8 cellular contexts compared by ENCODE assay signal in the genomic region with DNA sequence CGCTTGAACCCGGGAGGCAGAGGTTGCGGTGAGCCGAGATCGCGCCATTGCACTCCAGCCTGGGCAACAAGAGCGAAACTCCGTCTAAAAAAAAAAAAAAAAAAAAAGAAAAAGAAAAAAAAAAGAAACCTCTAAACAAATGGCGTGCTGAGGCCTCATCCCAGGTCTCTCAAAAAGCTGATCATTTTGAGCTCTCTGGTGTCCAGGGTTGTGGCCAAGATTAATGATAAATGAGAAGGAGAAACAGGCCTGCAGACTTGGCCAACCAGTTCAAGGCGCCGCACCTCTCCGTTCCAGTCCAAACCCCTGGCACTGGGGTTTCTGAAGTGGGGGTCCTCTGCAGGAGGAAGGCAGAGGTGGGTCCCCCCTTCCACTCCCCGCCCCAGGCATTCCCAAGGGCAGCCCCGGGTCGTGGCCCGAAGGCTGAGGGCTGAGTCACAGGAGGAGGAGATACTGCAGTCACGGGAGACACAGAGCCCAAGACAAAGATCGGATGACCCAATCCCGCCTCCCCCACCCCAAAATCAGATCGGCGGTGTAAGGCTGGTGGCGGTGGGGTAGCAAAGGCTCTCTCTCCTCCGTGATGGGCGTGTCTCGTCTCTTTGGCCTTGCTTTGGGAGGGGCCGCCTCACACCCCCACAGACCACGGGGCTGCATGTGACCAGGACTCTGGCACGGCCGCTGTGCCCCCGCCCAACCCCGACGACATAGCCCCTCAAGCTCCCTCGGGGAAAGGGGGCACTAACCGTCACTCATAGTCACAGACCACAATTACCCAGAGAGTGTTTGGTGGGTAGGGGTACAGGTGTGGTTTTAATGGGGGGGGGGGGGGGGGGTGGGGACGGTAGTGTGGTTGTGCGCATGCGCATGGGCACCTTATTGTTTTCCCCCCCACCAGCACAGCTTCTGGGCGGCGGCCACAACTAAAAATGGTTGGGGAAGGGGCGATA. TPM values are rescaled to one million over a fixed set of nuclear protein-coding genes. Genes with fewer than 3 reads are reported as not detected.
DNase-seq lines count a peak whose midpoint lies in the region; ATAC-seq and TF ChIP-seq lines count a peak whose summit lies in the region.

No MANE protein-coding gene starts in this region.

- TF ChIP-seq CTCF in fibroblast of villous mesenchyme (IDR thresholded peaks at IDR 0.05; ENCODE audit: insufficient read depth, low read depth, low read length) (no peak), natural killer cell (IDR thresholded peaks at IDR 0.05) (no peak)

- H3K9me3 Mint-ChIP-seq in activated T-helper 1 cell treated with anti-CD3 and anti-CD28 coated beads, Interleukin-12 subunit alpha, Interleukin-12 subunit beta, Interleukin-2, Interleukin-4 antibody, amounts not matched to agents 30 ng/mL and 10 ng/mL and 1 ng/mL, durations not matched to agents 14 hours and 24 hours and 36 hours = no peaks in the 10 kb centered on the region
- no peaks in the 10 kb centered on the region for H3K9me3 Mint-ChIP-seq in natural killer cell

- H3K27me3 Mint-ChIP-seq in activated T-helper 1 cell treated with anti-CD3 and anti-CD28 coated beads, Interleukin-12 subunit alpha, Interleukin-12 subunit beta, Interleukin-2, Interleukin-4 antibody, amounts not matched to agents 30 ng/mL and 10 ng/mL and 1 ng/mL, durations not matched to agents 14 hours and 24 hours and 36 hours (ENCODE audit: insufficient read depth) = peaks cover 19% of the 10 kb centered on the region
- no peaks in the 10 kb centered on the region for H3K27me3 Mint-ChIP-seq in natural killer cell (ENCODE audit: low read depth in 2 of 2)

- no peak overlapping the region for H3K27ac Mint-ChIP-seq in activated T-helper 1 cell treated with anti-CD3 and anti-CD28 coated beads, Interleukin-12 subunit alpha, Interleukin-12 subunit beta, Interleukin-2, Interleukin-4 antibody, amounts not matched to agents 30 ng/mL and 10 ng/mL and 1 ng/mL, durations not matched to agents 14 hours and 24 hours and 36 hours
- peak overlapping the region in 1 of 2 donors; percentile 78 for H3K27ac Mint-ChIP-seq in natural killer cell

- intact Hi-C loops in activated T-helper 1 cell treated with anti-CD3 and anti-CD28 coated beads, Interleukin-12 subunit alpha, Interleukin-12 subunit beta, Interleukin-2, Interleukin-4 antibody, amounts not matched to agents 30 ng/mL and 10 ng/mL and 1 ng/mL, durations not matched to agents 14 hours and 24 hours and 36 hours (cut with micrococcal nuclease) = loop anchor here (5.0 to 10.0 kb wide), 4 partner anchors 191 to 829 kb away; a partner anchor contains a TSS
- intact Hi-C loops in natural killer cell (cut with micrococcal nuclease) = loop anchor here (5.0 to 10.0 kb wide), 5 partner anchors 104 to 344 kb away; a partner anchor contains a TSS

- peak overlapping the region; percentile 84 for H3K4me3 Mint-ChIP-seq in activated T-helper 1 cell treated with anti-CD3 and anti-CD28 coated beads, Interleukin-12 subunit alpha, Interleukin-12 subunit beta, Interleukin-2, Interleukin-4 antibody, amounts not matched to agents 30 ng/mL and 10 ng/mL and 1 ng/mL, durations not matched to agents 14 hours and 24 hours and 36 hours
- peak overlapping the region; percentile 90 for H3K4me3 Mint-ChIP-seq in natural killer cell

- ATAC-seq in natural killer cell (peak in 2 of 3 donors; percentile 7 to 25), HG02610 (IDR thresholded peaks at IDR 0.05; ENCODE audit: unreplicated experiment) (no peak), HG03457 (IDR thresholded peaks at IDR 0.05; ENCODE audit: unreplicated experiment) (no peak)

- peaks cover 2% of the 10 kb centered on the region for H3K36me3 Mint-ChIP-seq in activated T-helper 1 cell treated with anti-CD3 and anti-CD28 coated beads, Interleukin-12 subunit alpha, Interleukin-12 subunit beta, Interleukin-2, Interleukin-4 antibody, amounts not matched to agents 30 ng/mL and 10 ng/mL and 1 ng/mL, durations not matched to agents 14 hours and 24 hours and 36 hours (ENCODE audit: low read depth)
- no peaks in the 10 kb centered on the region for H3K36me3 Mint-ChIP-seq in natural killer cell

- peak overlapping the region; percentile 99 for H3K4me3 ChIP-seq in fibroblast of villous mesenchyme (ENCODE audit: low read depth, low read length)

- H3K4me1 Mint-ChIP-seq in activated T-helper 1 cell treated with anti-CD3 and anti-CD28 coated beads, Interleukin-12 subunit alpha, Interleukin-12 subunit beta, Interleukin-2, Interleukin-4 antibody, amounts not matched to agents 30 ng/mL and 10 ng/mL and 1 ng/mL, durations not matched to agents 14 hours and 24 hours and 36 hours (ENCODE audit: low read depth) = peaks cover 26% of the 10 kb centered on the region
- peaks cover 10 to 46% of the 10 kb centered on the region in 2 donors for H3K4me1 Mint-ChIP-seq in natural killer cell

- peak; percentile 72 for DNase-seq in 8988T
- DNase-seq in GM03348 (ENCODE audit: low spot score) = peak; percentile 91
- DNase-seq in NCI-H226 = peak; percentile 74
- DNase-seq in activated T-helper 1 cell treated with anti-CD3 and anti-CD28 coated beads, Interleukin-12 subunit alpha, Interleukin-12 subunit beta, Interleukin-2, Interleukin-4 antibody, amounts not matched to agents 30 ng/mL and 10 ng/mL and 1 ng/mL, durations not matched to agents 14 hours and 24 hours and 36 hours (ENCODE audit: low spot score) = no peak
- DNase-seq in fibroblast of villous mesenchyme (ENCODE audit: low read depth) = peak; percentile 83
- DNase-seq in natural killer cell = peak; percentile 26

RNA-seq across cellular contexts. Expression of a gene that starts 1.1 kb away (rescaled TPM):
- 17.3 TPM in 2 replicates for total RNA-seq in activated T-helper 1 cell treated with anti-CD3 and anti-CD28 coated beads, Interleukin-12 subunit alpha, Interleukin-12 subunit beta, Interleukin-2, Interleukin-4 antibody, amounts not matched to agents 30 ng/mL and 10 ng/mL and 1 ng/mL, durations not matched to agents 14 hours and 24 hours and 36 hours
- total RNA-seq in fibroblast of villous mesenchyme = 207 and 320 TPM in 2 replicates
- total RNA-seq in natural killer cell = 10 to 100 TPM; 21.1 to 32.1 (median 31.9) TPM

RNA-seq across cellular contexts. Expression of a gene that starts 4.0 kb away (rescaled TPM):
- 0.07 TPM in 1 of 2 replicates, not detected in the other for total RNA-seq in activated T-helper 1 cell treated with anti-CD3 and anti-CD28 coated beads, Interleukin-12 subunit alpha, Interleukin-12 subunit beta, Interleukin-2, Interleukin-4 antibody, amounts not matched to agents 30 ng/mL and 10 ng/mL and 1 ng/mL, durations not matched to agents 14 hours and 24 hours and 36 hours
- total RNA-seq in fibroblast of villous mesenchyme = 0.97 and 1.3 TPM in 2 replicates
- total RNA-seq in natural killer cell = under 1 TPM; 0.12 to 0.58 (median 0.14) TPM

RNA-seq across cellular contexts. Expression of a gene that starts 14.5 kb away (rescaled TPM):
- 65.8 and 67.0 TPM in 2 replicates for total RNA-seq in activated T-helper 1 cell treated with anti-CD3 and anti-CD28 coated beads, Interleukin-12 subunit alpha, Interleukin-12 subunit beta, Interleukin-2, Interleukin-4 antibody, amounts not matched to agents 30 ng/mL and 10 ng/mL and 1 ng/mL, durations not matched to agents 14 hours and 24 hours and 36 hours
- total RNA-seq in fibroblast of villous mesenchyme = 31.5 and 34.5 TPM in 2 replicates
- 10 to 100 TPM; 50.0 to 66.8 (median 59.4) TPM for total RNA-seq in natural killer cell

RNA-seq across cellular contexts. Expression of a gene that starts 22.8 kb away (rescaled TPM):
- total RNA-seq in activated T-helper 1 cell treated with anti-CD3 and anti-CD28 coated beads, Interleukin-12 subunit alpha, Interleukin-12 subunit beta, Interleukin-2, Interleukin-4 antibody, amounts not matched to agents 30 ng/mL and 10 ng/mL and 1 ng/mL, durations not matched to agents 14 hours and 24 hours and 36 hours = 1,049 and 1,126 TPM in 2 replicates
- total RNA-seq in fibroblast of villous mesenchyme (1,005 and 1,254 TPM in 2 replicates), natural killer cell (100 to 1,000 TPM; 555 to 671 (median 608) TPM)

RNA-seq across cellular contexts. Expression of a gene that starts 40.7 kb away (rescaled TPM):
- total RNA-seq in activated T-helper 1 cell treated with anti-CD3 and anti-CD28 coated beads, Interleukin-12 subunit alpha, Interleukin-12 subunit beta, Interleukin-2, Interleukin-4 antibody, amounts not matched to agents 30 ng/mL and 10 ng/mL and 1 ng/mL, durations not matched to agents 14 hours and 24 hours and 36 hours = 16.9 and 18.8 TPM in 2 replicates
- total RNA-seq in fibroblast of villous mesenchyme (9.3 and 11.2 TPM in 2 replicates), natural killer cell (10 to 100 TPM; 11.6 to 15.8 (median 14.6) TPM)

Comparison
In these comparisons a context has a peak if more than half of its experiments do, and no peak if none do; other contexts are left out.
1. ATAC-seq: peak in natural killer cell (2 of 3); none in HG02610 (single experiment) and HG03457 (single experiment).